In the genomic region with DNA sequence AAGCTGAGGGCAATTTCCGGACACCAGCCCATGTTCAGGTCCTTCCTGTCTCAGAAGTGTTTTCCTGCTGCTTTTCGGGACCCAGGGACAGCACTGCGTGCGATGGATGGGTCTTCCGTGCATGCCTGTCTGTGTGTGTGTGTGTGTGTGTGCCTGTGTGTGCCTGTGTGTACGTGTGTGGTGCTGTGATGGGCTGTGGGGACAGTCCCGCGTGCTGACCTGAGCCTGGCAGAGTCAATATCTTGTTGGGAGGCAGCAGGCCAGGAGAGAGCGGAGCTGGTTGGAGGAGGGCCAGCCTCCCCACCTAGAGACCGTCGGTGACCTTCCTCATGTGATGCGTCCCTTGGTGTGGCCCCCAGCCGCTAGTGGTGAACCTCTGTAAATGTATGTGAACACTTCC, we compare ENCODE assay signal across 1 cellular context.
TF ChIP-seq lines count a peak whose summit lies in the region.

No MANE protein-coding gene starts in this region.

TF ChIP-seq in GM23338, 12 proteins besides CTCF, POLR2A, EP300 and RAD21 (continued from another document):
- TF ChIP-seq, protein P1, sequence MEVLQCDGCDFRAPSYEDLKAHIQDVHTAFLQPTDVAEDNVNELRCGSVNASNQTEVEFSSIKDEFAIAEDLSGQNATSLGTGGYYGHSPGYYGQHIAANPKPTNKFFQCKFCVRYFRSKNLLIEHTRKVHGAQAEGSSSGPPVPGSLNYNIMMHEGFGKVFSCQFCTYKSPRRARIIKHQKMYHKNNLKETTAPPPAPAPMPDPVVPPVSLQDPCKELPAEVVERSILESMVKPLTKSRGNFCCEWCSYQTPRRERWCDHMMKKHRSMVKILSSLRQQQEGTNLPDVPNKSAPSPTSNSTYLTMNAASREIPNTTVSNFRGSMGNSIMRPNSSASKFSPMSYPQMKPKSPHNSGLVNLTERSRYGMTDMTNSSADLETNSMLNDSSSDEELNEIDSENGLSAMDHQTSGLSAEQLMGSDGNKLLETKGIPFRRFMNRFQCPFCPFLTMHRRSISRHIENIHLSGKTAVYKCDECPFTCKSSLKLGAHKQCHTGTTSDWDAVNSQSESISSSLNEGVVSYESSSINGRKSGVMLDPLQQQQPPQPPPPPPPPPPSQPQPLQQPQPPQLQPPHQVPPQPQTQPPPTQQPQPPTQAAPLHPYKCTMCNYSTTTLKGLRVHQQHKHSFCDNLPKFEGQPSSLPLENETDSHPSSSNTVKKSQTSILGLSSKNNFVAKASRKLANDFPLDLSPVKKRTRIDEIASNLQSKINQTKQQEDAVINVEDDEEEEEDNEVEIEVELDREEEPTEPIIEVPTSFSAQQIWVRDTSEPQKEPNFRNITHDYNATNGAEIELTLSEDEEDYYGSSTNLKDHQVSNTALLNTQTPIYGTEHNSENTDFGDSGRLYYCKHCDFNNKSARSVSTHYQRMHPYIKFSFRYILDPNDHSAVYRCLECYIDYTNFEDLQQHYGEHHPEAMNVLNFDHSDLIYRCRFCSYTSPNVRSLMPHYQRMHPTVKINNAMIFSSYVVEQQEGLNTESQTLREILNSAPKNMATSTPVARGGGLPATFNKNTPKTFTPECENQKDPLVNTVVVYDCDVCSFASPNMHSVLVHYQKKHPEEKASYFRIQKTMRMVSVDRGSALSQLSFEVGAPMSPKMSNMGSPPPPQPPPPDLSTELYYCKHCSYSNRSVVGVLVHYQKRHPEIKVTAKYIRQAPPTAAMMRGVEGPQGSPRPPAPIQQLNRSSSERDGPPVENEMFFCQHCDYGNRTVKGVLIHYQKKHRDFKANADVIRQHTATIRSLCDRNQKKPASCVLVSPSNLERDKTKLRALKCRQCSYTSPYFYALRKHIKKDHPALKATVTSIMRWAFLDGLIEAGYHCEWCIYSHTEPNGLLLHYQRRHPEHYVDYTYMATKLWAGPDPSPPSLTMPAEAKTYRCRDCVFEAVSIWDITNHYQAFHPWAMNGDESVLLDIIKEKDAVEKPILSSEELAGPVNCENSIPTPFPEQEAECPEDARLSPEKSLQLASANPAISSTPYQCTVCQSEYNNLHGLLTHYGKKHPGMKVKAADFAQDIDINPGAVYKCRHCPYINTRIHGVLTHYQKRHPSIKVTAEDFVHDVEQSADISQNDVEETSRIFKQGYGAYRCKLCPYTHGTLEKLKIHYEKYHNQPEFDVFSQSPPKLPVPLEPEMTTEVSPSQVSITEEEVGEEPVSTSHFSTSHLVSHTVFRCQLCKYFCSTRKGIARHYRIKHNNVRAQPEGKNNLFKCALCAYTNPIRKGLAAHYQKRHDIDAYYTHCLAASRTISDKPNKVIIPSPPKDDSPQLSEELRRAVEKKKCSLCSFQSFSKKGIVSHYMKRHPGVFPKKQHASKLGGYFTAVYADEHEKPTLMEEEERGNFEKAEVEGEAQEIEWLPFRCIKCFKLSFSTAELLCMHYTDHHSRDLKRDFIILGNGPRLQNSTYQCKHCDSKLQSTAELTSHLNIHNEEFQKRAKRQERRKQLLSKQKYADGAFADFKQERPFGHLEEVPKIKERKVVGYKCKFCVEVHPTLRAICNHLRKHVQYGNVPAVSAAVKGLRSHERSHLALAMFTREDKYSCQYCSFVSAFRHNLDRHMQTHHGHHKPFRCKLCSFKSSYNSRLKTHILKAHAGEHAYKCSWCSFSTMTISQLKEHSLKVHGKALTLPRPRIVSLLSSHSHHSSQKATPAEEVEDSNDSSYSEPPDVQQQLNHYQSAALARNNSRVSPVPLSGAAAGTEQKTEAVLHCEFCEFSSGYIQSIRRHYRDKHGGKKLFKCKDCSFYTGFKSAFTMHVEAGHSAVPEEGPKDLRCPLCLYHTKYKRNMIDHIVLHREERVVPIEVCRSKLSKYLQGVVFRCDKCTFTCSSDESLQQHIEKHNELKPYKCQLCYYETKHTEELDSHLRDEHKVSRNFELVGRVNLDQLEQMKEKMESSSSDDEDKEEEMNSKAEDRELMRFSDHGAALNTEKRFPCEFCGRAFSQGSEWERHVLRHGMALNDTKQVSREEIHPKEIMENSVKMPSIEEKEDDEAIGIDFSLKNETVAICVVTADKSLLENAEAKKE (CRISPR knock-in tag; IDR thresholded peaks at IDR 0.05), result no peak
- TF ChIP-seq ZNF114 (CRISPR knock-in tag; IDR thresholded peaks at IDR 0.05), result no peak
- TF ChIP-seq CREB1 (CRISPR knock-in tag; IDR thresholded peaks at IDR 0.05; ENCODE audit: low read depth), result no peak
- no peak for TF ChIP-seq JUNB (IDR thresholded peaks at IDR 0.05; ENCODE audit: unreplicated experiment)
- no peak for TF ChIP-seq EZH2phosphoT487 (IDR thresholded peaks at IDR 0.05; ENCODE audit: unreplicated experiment)
- TF ChIP-seq ZNF331 (CRISPR knock-in tag; IDR thresholded peaks at IDR 0.05; ENCODE audit: low read depth), result no peak
- no peak for TF ChIP-seq REST (IDR thresholded peaks at IDR 0.05; ENCODE audit: unreplicated experiment)
- no peak for TF ChIP-seq NANOG (IDR thresholded peaks at IDR 0.05; ENCODE audit: borderline replicate concordance)
